ENCODE assay signal across 21 cellular contexts in genomic region chr6:97774973-97775372, GRCh38.
DNase-seq lines count a peak whose midpoint lies in the region; ATAC-seq and TF ChIP-seq lines count a peak whose summit lies in the region.
"Had no signal": no experiment of that assay in that cellular context is flagged by ENCODE, and none has a peak within 500 bp of the region (broad histone marks: within the 10 kb centered on the region; RNA-seq: fewer than 3 reads in every experiment).

No MANE protein-coding gene starts in this region.

- POLR2A ChIA-PET in WTC11 (lab: Charles Lee): no interaction called here

- H3F3A ChIP-seq in GM23338 (replicated peaks; ENCODE audit: low read depth): no peaks in the 10 kb centered on the region

- no peak for DNase-seq in GM23338 (ENCODE audit: low spot score)
- DNase-seq in WTC11 (ENCODE audit: low spot score): no peak
- DNase-seq in activated CD8-positive, alpha-beta memory T cell treated with anti-CD3 and anti-CD28 coated beads, Interleukin-2, amount 10 ng/mL, durations not matched to agents 7 days and 5 days: no peak
- DNase-seq in dermis blood vessel endothelial cell: no peak
- no peak for DNase-seq in NCI-H2029 treated with DMSO at 0.1 percent for 48 hours (lab: John Stamatoyannopoulos, UW)
- DNase-seq in NCI-H1694 treated with DMSO at 0.1 percent for 48 hours (lab: John Stamatoyannopoulos, UW): no peak
- DNase-seq: Calu3; CD4-positive, alpha-beta memory T cell; DMS153; GOT3; MG63; NCI-H1417; NCI-H1930; NCI-H2171 treated with DMSO at 0.1 percent for 48 hours; NCI-H524 treated with DMSO at 0.1 percent for 48 hours; NCI-H82 had no signal

- H3K9me3 Mint-ChIP-seq in GM23338 (peaks cover 18% of the 10 kb centered on the region), WTC11 (peaks cover 16% of the 10 kb centered on the region)
- no peaks in the 10 kb centered on the region for H3K9me3 Mint-ChIP-seq in activated CD8-positive, alpha-beta memory T cell treated with anti-CD3 and anti-CD28 coated beads, Interleukin-2, amount 10 ng/mL, durations not matched to agents 7 days and 5 days (ENCODE audit: low read depth)

- H3K36me3 Mint-ChIP-seq in GM23338 (ENCODE audit: low read depth): peaks cover 43% of the 10 kb centered on the region
- peaks cover 41% of the 10 kb centered on the region for H3K36me3 Mint-ChIP-seq in WTC11
- H3K36me3 Mint-ChIP-seq in activated CD8-positive, alpha-beta memory T cell treated with anti-CD3 and anti-CD28 coated beads, Interleukin-2, amount 10 ng/mL, durations not matched to agents 7 days and 5 days: no peaks in the 10 kb centered on the region
- H3K36me3 Mint-ChIP-seq: CD4-positive, alpha-beta memory T cell had no signal

- H3K4me3 Mint-ChIP-seq in GM23338: no peak overlapping the region
- H3K4me3 Mint-ChIP-seq in WTC11: no peak overlapping the region
- no peak overlapping the region for H3K4me3 Mint-ChIP-seq in activated CD8-positive, alpha-beta memory T cell treated with anti-CD3 and anti-CD28 coated beads, Interleukin-2, amount 10 ng/mL, durations not matched to agents 7 days and 5 days
- H3K4me3 Mint-ChIP-seq: CD4-positive, alpha-beta memory T cell had no signal

- H3K4me3 ChIP-seq in GM23338: no peak overlapping the region
- H3K4me3 ChIP-seq in iPS-18a (ENCODE audit: low read length): no peak overlapping the region
- H3K4me3 ChIP-seq: BLaER1 treated with 17β-estradiol and CSF1 and Interleukin-3, amounts not matched to agents 10 nM and 100 nM; K562; MG63; SJSA1 had no signal

- H3K79me2 ChIP-seq in GM23338 (replicated peaks; ENCODE audit: insufficient read depth): peaks cover 3% of the 10 kb centered on the region; the same call in 1 of the 2 replicates

- H3K36me3 ChIP-seq in GM23338 (ENCODE audit: insufficient read depth) (no peaks in the 10 kb centered on the region), iPS-18a (ENCODE audit: control insufficient read depth, low read depth, low read length) (peaks cover 5% of the 10 kb centered on the region)
- H3K36me3 ChIP-seq: BLaER1 treated with 17β-estradiol and CSF1 and Interleukin-3, amounts not matched to agents 10 nM and 100 nM; MG63; SJSA1 had no signal

- H3K4me1 ChIP-seq in GM23338 (ENCODE audit: insufficient read depth) (peaks cover 34% of the 10 kb centered on the region), iPS-18a (ENCODE audit: control insufficient read depth, low read depth, low read length) (peaks cover 47% of the 10 kb centered on the region)
- H3K4me1 ChIP-seq: BLaER1 treated with 17β-estradiol and CSF1 and Interleukin-3, amounts not matched to agents 10 nM and 100 nM; SJSA1 had no signal

- H3K27me3 Mint-ChIP-seq in GM23338 (ENCODE audit: insufficient read depth, low read depth, poor library complexity): peaks cover 2% of the 10 kb centered on the region
- no peaks in the 10 kb centered on the region for H3K27me3 Mint-ChIP-seq in WTC11 (ENCODE audit: low read depth)
- no peaks in the 10 kb centered on the region for H3K27me3 Mint-ChIP-seq in activated CD8-positive, alpha-beta memory T cell treated with anti-CD3 and anti-CD28 coated beads, Interleukin-2, amount 10 ng/mL, durations not matched to agents 7 days and 5 days

- H3K27me3 ChIP-seq in GM23338 (ENCODE audit: insufficient read depth) (no peaks in the 10 kb centered on the region), iPS-18a (ENCODE audit: control insufficient read depth, insufficient read depth, low read length) (no peaks in the 10 kb centered on the region)
- H3K27me3 ChIP-seq: BLaER1 treated with 17β-estradiol and CSF1 and Interleukin-3, amounts not matched to agents 10 nM and 100 nM; MG63; SJSA1 had no signal

- H3K27ac ChIP-seq in GM23338 (ENCODE audit: low read depth) (0 out of 2 replicates have a peak overlapping the region, but pooled peaks have one; percentile 94), iPS-18a (ENCODE audit: low read length) (peak overlapping the region; percentile 10)
- H3K27ac ChIP-seq: BLaER1 treated with 17β-estradiol and CSF1 and Interleukin-3, amounts not matched to agents 10 nM and 100 nM; SJSA1 had no signal

- CTCF ChIA-PET in WTC11 (lab: Charles Lee): interaction anchor here (1.1 kb wide), 1 partner anchor 49 kb away, joined by 4 read pairs; no protein-coding TSS in a partner anchor
- CTCF ChIA-PET in activated CD8-positive, alpha-beta memory T cell treated with anti-CD3 and anti-CD28 coated beads, Interleukin-2, amount 10 ng/mL, durations not matched to agents 7 days and 5 days (lab: Charles Lee): no interaction called here

- H3K9me3 ChIP-seq in iPS-18a (ENCODE audit: control insufficient read depth, low read depth, low read length): no peaks in the 10 kb centered on the region
- H3K9me3 ChIP-seq: BLaER1 treated with 17β-estradiol and CSF1 and Interleukin-3, amounts not matched to agents 10 nM and 100 nM; MG63; SJSA1 had no signal

- H3K4me2 ChIP-seq in GM23338: no peak overlapping the region
- H3K4me2 ChIP-seq: BLaER1 treated with 17β-estradiol and CSF1 and Interleukin-3, amounts not matched to agents 10 nM and 100 nM had no signal

- peaks cover 66% of the 10 kb centered on the region for H3K4me1 Mint-ChIP-seq in GM23338
- peaks cover 66% of the 10 kb centered on the region for H3K4me1 Mint-ChIP-seq in WTC11
- no peaks in the 10 kb centered on the region for H3K4me1 Mint-ChIP-seq in activated CD8-positive, alpha-beta memory T cell treated with anti-CD3 and anti-CD28 coated beads, Interleukin-2, amount 10 ng/mL, durations not matched to agents 7 days and 5 days
- H3K4me1 Mint-ChIP-seq: CD4-positive, alpha-beta memory T cell had no signal

- no peak for ATAC-seq in GM23338
- ATAC-seq in WTC11: no peak
- ATAC-seq in activated CD8-positive, alpha-beta memory T cell treated with anti-CD3 and anti-CD28 coated beads, Interleukin-2, amount 10 ng/mL, durations not matched to agents 7 days and 5 days: no peak
- ATAC-seq: K562, Right ventricle myocardium inferior had no signal

- H3K27ac Mint-ChIP-seq in GM23338 (no peak overlapping the region), WTC11 (peak overlapping the region; percentile 58; the same call in 1 of the 2 replicates)
- H3K27ac Mint-ChIP-seq in activated CD8-positive, alpha-beta memory T cell treated with anti-CD3 and anti-CD28 coated beads, Interleukin-2, amount 10 ng/mL, durations not matched to agents 7 days and 5 days: no peak overlapping the region
- H3K27ac Mint-ChIP-seq: CD4-positive, alpha-beta memory T cell had no signal

- TF ChIP-seq CTCF in GM23338 (conservative IDR thresholded peaks at IDR 0.05; ENCODE audit: low read depth in 2 of 2) (no peak), WTC11 (IDR thresholded peaks at IDR 0.05) (no peak)

- no peak overlapping the region for H2AFZ ChIP-seq in GM23338

- no peaks in the 10 kb centered on the region for H4K20me1 ChIP-seq in GM23338 (replicated peaks; ENCODE audit: insufficient read depth)
- H4K20me1 ChIP-seq: BLaER1 treated with 17β-estradiol and CSF1 and Interleukin-3, amounts not matched to agents 10 nM and 100 nM had no signal

- no peak overlapping the region for H3K9ac ChIP-seq in iPS-18a (ENCODE audit: low read length)
- H3K9ac ChIP-seq: BLaER1 treated with 17β-estradiol and CSF1 and Interleukin-3, amounts not matched to agents 10 nM and 100 nM had no signal

- H3K9me2 ChIP-seq in GM23338 (ENCODE audit: insufficient read depth): no peaks in the 10 kb centered on the region

TF ChIP-seq in GM23338, 12 proteins besides CTCF, POLR2A, EP300 and RAD21 (continues in another document):
- no peak for TF ChIP-seq JUNB (IDR thresholded peaks at IDR 0.05; ENCODE audit: unreplicated experiment)
- TF ChIP-seq POLR2AphosphoS5 (IDR thresholded peaks at IDR 0.05; ENCODE audit: low read depth): no peak

TF ChIP-seq in WTC11, 78 proteins besides CTCF, POLR2A, EP300 and RAD21:
- TF ChIP-seq SMAD4 (CRISPR knock-in tag; IDR thresholded peaks at IDR 0.05): no peak
